Comparison of ENCODE assay signal across 8 cellular contexts in genomic region chr2:30239308-30240161, GRCh38. TPM values are rescaled to one million over a fixed set of nuclear protein-coding genes. Genes with fewer than 3 reads are reported as not detected.
DNase-seq lines count a peak whose midpoint lies in the region; ATAC-seq and TF ChIP-seq lines count a peak whose summit lies in the region.

No MANE protein-coding gene starts in this region.

- intact Hi-C loops in left ventricle myocardium inferior (cut with micrococcal nuclease): loop anchor here (5.0 to 10.0 kb wide), 2 partner anchors 115 to 173 kb away; no protein-coding TSS in a partner anchor

- H3K4me3 ChIP-seq in GM23338 (no peak overlapping the region), left ventricle myocardium inferior (peak overlapping the region; percentile 42), retinal pigment epithelial cell (ENCODE audit: low read length) (no peak overlapping the region)

- no peaks in the 10 kb centered on the region; the same call in 1 of the 2 replicates for H3K36me3 ChIP-seq in GM23338 (ENCODE audit: insufficient read depth)
- H3K36me3 ChIP-seq in left ventricle myocardium inferior: peaks cover 27% of the 10 kb centered on the region

- peak; percentile 92 for ATAC-seq in GM23338
- ATAC-seq in HG03571 (IDR thresholded peaks at IDR 0.05; ENCODE audit: unreplicated experiment): no peak
- no peak for ATAC-seq in GM18907 (IDR thresholded peaks at IDR 0.05; ENCODE audit: unreplicated experiment)

- 0 out of 3 replicates have a peak, but pooled peaks cover 4% of the 10 kb centered on the region for H3K36me3 Mint-ChIP-seq in GM23338 (ENCODE audit: low read depth)
- peaks cover 78% of the 10 kb centered on the region for H3K36me3 Mint-ChIP-seq in activated naive CD8-positive, alpha-beta T cell treated with anti-CD3 and anti-CD28 coated beads for 36 hours

- DNase-seq in AML-193 (lab: John Stamatoyannopoulos, UW): peak; percentile 36 to 39
- DNase-seq in GM23338 (ENCODE audit: low spot score): peak; percentile 84
- peak; percentile 77 for DNase-seq in SK-N-DZ (ENCODE audit: low spot score)
- peak; percentile 82 for DNase-seq in activated naive CD8-positive, alpha-beta T cell treated with anti-CD3 and anti-CD28 coated beads for 36 hours
- DNase-seq in left ventricle myocardium inferior: peak; percentile 76
- DNase-seq in retinal pigment epithelial cell (ENCODE audit: low read depth): no peak

- no peak overlapping the region for H3K27ac ChIP-seq in GM23338 (ENCODE audit: low read depth)
- peak overlapping the region; percentile 99 for H3K27ac ChIP-seq in left ventricle myocardium inferior (replicated peaks)

- TF ChIP-seq CTCF in GM23338 (conservative IDR thresholded peaks at IDR 0.05; ENCODE audit: low read depth in 2 of 2) (peak; percentile 89 to 94), left ventricle myocardium inferior (IDR thresholded peaks at IDR 0.05; ENCODE audit: borderline replicate concordance) (peak; percentile 96), retinal pigment epithelial cell (conservative IDR thresholded peaks at IDR 0.05; ENCODE audit: low read depth, low read length) (peak; percentile 96)

- H3K4me1 ChIP-seq in GM23338 (ENCODE audit: insufficient read depth): no peaks in the 10 kb centered on the region
- H3K4me1 ChIP-seq in left ventricle myocardium inferior: peaks cover 100% of the 10 kb centered on the region

- no peak overlapping the region for H3K4me3 Mint-ChIP-seq in GM23338
- H3K4me3 Mint-ChIP-seq in activated naive CD8-positive, alpha-beta T cell treated with anti-CD3 and anti-CD28 coated beads for 36 hours: peak overlapping the region; percentile 77

- H3K79me2 ChIP-seq in GM23338 (replicated peaks; ENCODE audit: insufficient read depth): peaks cover 17% of the 10 kb centered on the region

- no peaks in the 10 kb centered on the region for H3F3A ChIP-seq in GM23338 (replicated peaks; ENCODE audit: low read depth)

- H3K27me3 ChIP-seq in GM23338 (ENCODE audit: insufficient read depth) (no peaks in the 10 kb centered on the region), left ventricle myocardium inferior (ENCODE audit: low read depth) (no peaks in the 10 kb centered on the region)

- H4K20me1 ChIP-seq in GM23338 (replicated peaks; ENCODE audit: insufficient read depth): no peaks in the 10 kb centered on the region; the same call in 1 of the 2 replicates

- peaks cover 11% of the 10 kb centered on the region for H3K4me1 Mint-ChIP-seq in GM23338
- H3K4me1 Mint-ChIP-seq in activated naive CD8-positive, alpha-beta T cell treated with anti-CD3 and anti-CD28 coated beads for 36 hours: peaks cover 91% of the 10 kb centered on the region

- H3K27ac Mint-ChIP-seq in GM23338: no peak overlapping the region
- H3K27ac Mint-ChIP-seq in activated naive CD8-positive, alpha-beta T cell treated with anti-CD3 and anti-CD28 coated beads for 36 hours: peak overlapping the region; percentile 94

- no peaks in the 10 kb centered on the region for H3K9me3 Mint-ChIP-seq in GM23338
- H3K9me3 Mint-ChIP-seq in activated naive CD8-positive, alpha-beta T cell treated with anti-CD3 and anti-CD28 coated beads for 36 hours: peaks cover 6% of the 10 kb centered on the region

- no peaks in the 10 kb centered on the region for H3K9me2 ChIP-seq in GM23338 (ENCODE audit: insufficient read depth)

- no peak overlapping the region for H2AFZ ChIP-seq in GM23338

- H3K27me3 Mint-ChIP-seq in GM23338 (ENCODE audit: insufficient read depth, low read depth, poor library complexity): peaks cover 4% of the 10 kb centered on the region
- no peaks in the 10 kb centered on the region for H3K27me3 Mint-ChIP-seq in activated naive CD8-positive, alpha-beta T cell treated with anti-CD3 and anti-CD28 coated beads for 36 hours

- no peaks in the 10 kb centered on the region for H3K9me3 ChIP-seq in left ventricle myocardium inferior (replicated peaks)

- no peak overlapping the region for H3K4me2 ChIP-seq in GM23338

TF ChIP-seq in GM23338, 12 proteins besides CTCF, POLR2A, EP300 and RAD21 (continues in another document):
- no peak for TF ChIP-seq STAT1 (IDR thresholded peaks at IDR 0.05; ENCODE audit: unreplicated experiment)
- no peak for TF ChIP-seq ETS1 (IDR thresholded peaks at IDR 0.05)
- TF ChIP-seq JUNB (IDR thresholded peaks at IDR 0.05; ENCODE audit: unreplicated experiment): no peak
- TF ChIP-seq EZH2 (IDR thresholded peaks at IDR 0.05; ENCODE audit: low read depth, unreplicated experiment): no peak
- TF ChIP-seq ZNF462 (CRISPR knock-in tag; IDR thresholded peaks at IDR 0.05): no peak
- TF ChIP-seq POLR2AphosphoS5 (IDR thresholded peaks at IDR 0.05; ENCODE audit: low read depth): no peak
- no peak for TF ChIP-seq NANOG (IDR thresholded peaks at IDR 0.05; ENCODE audit: borderline replicate concordance)
- no peak for TF ChIP-seq EZH2phosphoT487 (IDR thresholded peaks at IDR 0.05; ENCODE audit: unreplicated experiment)

RNA-seq across cellular contexts. Expression of gene LBH, which starts 8.2 kb away (rescaled TPM):
- total RNA-seq in GM23338 (2014; rRNA removed; shearing (Covaris generic)): 21.0 and 30.3 TPM in 2 replicates
- polyA plus RNA-seq in GM23338 (2016; fragmentation: Nextera tagmentation; extraction: Ambion mirVana): 17.5 and 21.1 TPM in 2 replicates
- 16.2 and 36.0 TPM in 2 replicates for polyA plus RNA-seq in SK-N-DZ (2014; cell fraction: cytosol; rRNA removed)
- 5.2 and 9.8 TPM in 2 replicates for polyA plus RNA-seq in SK-N-DZ (2014; cell fraction: nucleus; rRNA removed)
- 10 to 100 TPM; 85.0 to 89.2 TPM for total RNA-seq in activated naive CD8-positive, alpha-beta T cell treated with anti-CD3 and anti-CD28 coated beads for 36 hours
- 200 TPM for total RNA-seq in left ventricle myocardium inferior
